12 cellular contexts compared by ENCODE assay signal in the genomic region with DNA sequence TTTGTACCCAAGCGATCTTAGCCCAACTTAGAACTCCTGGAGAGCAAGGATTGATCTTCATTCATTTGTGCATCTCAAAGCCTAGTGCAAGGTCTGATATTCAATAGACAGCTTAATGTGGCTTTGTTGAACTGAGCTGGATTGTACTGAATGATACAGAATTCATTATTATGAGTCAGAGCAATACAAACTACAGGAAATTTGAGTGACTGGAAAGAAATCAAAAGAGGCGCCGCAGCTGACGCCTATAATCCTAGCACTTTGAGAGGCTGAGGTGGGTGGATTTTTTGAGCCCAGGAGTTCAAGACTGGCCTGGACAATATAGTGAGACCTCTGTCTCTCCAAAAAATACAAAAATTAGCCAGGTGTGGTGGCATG.
"Had no signal": no experiment of that assay in that cellular context is flagged by ENCODE, and none has a peak within 500 bp of the region (broad histone marks: within the 10 kb centered on the region; RNA-seq: fewer than 3 reads in every experiment).

No MANE protein-coding gene starts in this region.

- H3K4me3 Mint-ChIP-seq: activated naive CD4-positive, alpha-beta T cell treated with anti-CD3 and anti-CD28 coated beads for 36 hours; activated T-helper 17 cell treated with anti-CD3 and anti-CD28 coated beads, Interleukin-2, amount 50 U/mL, for 72 hours; endodermal cell; natural killer cell treated with Interleukin-12 subunit alpha and Interleukin-12 subunit beta and Interleukin-15 and Interleukin-18, amount 100 ng/mL, for 72 hours had no signal

- H3K27ac ChIP-seq: sigmoid colon, suprapubic skin, WERI-Rb-1 had no signal

- H3K4me3 ChIP-seq: lung, sigmoid colon, suprapubic skin had no signal

- H3K9me3 Mint-ChIP-seq: activated naive CD4-positive, alpha-beta T cell treated with anti-CD3 and anti-CD28 coated beads for 36 hours; endodermal cell; natural killer cell treated with Interleukin-12 subunit alpha and Interleukin-12 subunit beta and Interleukin-15 and Interleukin-18, amount 100 ng/mL, for 72 hours had no signal

- H3K36me3 ChIP-seq: sigmoid colon, suprapubic skin, WERI-Rb-1 had no signal

- H3K27me3 ChIP-seq: sigmoid colon, suprapubic skin had no signal

- DNase-seq: activated CD4-positive, alpha-beta T cell treated with anti-CD3 and anti-CD28 coated beads for 48 hours; activated naive CD4-positive, alpha-beta T cell treated with anti-CD3 and anti-CD28 coated beads for 36 hours; activated T-cell treated with anti-CD3 and anti-CD28 coated beads for 4 hours; endodermal cell; sigmoid colon; stimulated activated CD4-positive, alpha-beta T cell treated with anti-CD3 and anti-CD28 coated beads, Interleukin-12 subunit alpha, Interleukin-12 subunit beta, amount 100 ng/mL, for 4 hours; stimulated activated naive CD8-positive, alpha-beta T cell treated with anti-CD3 and anti-CD28 coated beads, Interleukin-15, Interleukin-2, amounts not matched to agents 100 U/mL and 50 U/mL, for 24 hours; WERI-Rb-1 had no signal

- H3K27ac Mint-ChIP-seq: activated naive CD4-positive, alpha-beta T cell treated with anti-CD3 and anti-CD28 coated beads for 36 hours; activated T-helper 17 cell treated with anti-CD3 and anti-CD28 coated beads, Interleukin-2, amount 50 U/mL, for 72 hours; endodermal cell; natural killer cell treated with Interleukin-12 subunit alpha and Interleukin-12 subunit beta and Interleukin-15 and Interleukin-18, amount 100 ng/mL, for 72 hours had no signal

- ATAC-seq: activated T-helper 17 cell treated with anti-CD3 and anti-CD28 coated beads, Interleukin-2, amount 50 U/mL, for 72 hours; natural killer cell treated with Interleukin-12 subunit alpha and Interleukin-12 subunit beta and Interleukin-15 and Interleukin-18, amount 100 ng/mL, for 72 hours; stimulated activated naive CD8-positive, alpha-beta T cell treated with anti-CD3 and anti-CD28 coated beads, Interleukin-15, Interleukin-2, amounts not matched to agents 100 U/mL and 50 U/mL, for 24 hours had no signal

- H3K36me3 Mint-ChIP-seq: natural killer cell treated with Interleukin-12 subunit alpha and Interleukin-12 subunit beta and Interleukin-15 and Interleukin-18, amount 100 ng/mL, for 72 hours had no signal

- H3K9me3 ChIP-seq: suprapubic skin had no signal
